Comparison of ENCODE assay signal across 10 cellular contexts in genomic region chr10:77949167-77949566, GRCh38. TPM values are rescaled to one million over a fixed set of nuclear protein-coding genes. Genes with fewer than 3 reads are reported as not detected.
DNase-seq lines count a peak whose midpoint lies in the region; ATAC-seq, FAIRE-seq and TF ChIP-seq lines count a peak whose summit lies in the region.
"Had no signal": no experiment of that assay in that cellular context is flagged by ENCODE, and none has a peak within 500 bp of the region (broad histone marks: within the 10 kb centered on the region; RNA-seq: fewer than 3 reads in every experiment).

No MANE protein-coding gene starts in this region.

- H4K20me1 ChIP-seq in smooth muscle cell (ENCODE audit: low read depth), result no peaks in the 10 kb centered on the region

- H3K4me2 ChIP-seq in smooth muscle cell, result peak overlapping the region; percentile 2

- H3K79me2 ChIP-seq in smooth muscle cell (ENCODE audit: low read depth), result no peaks in the 10 kb centered on the region

- DNase-seq in HCEC 1CT (peak; percentile 54), smooth muscle cell (lab: John Stamatoyannopoulos, UW; ENCODE audit: unreplicated experiment) (no peak), pancreas (no peak), midbrain (lab: John Stamatoyannopoulos, UW) (no peak), COLO668 (lab: John Stamatoyannopoulos, UW; ENCODE audit: unreplicated experiment) (no peak)
- DNase-seq: heart left ventricle had no signal

- H3K4me1 ChIP-seq in gastroesophageal sphincter, result peaks cover 0 to 4% (median 0%) of the 10 kb centered on the region in 3 donors
- no peaks in the 10 kb centered on the region for H3K4me1 ChIP-seq in smooth muscle cell (ENCODE audit: low read depth)
- H3K4me1 ChIP-seq in pancreas, result no peaks in the 10 kb centered on the region
- H3K4me1 ChIP-seq: heart left ventricle had no signal

- no peak for FAIRE-seq in pancreas (lab: Jason Lieb, UNC)

- H3K9ac ChIP-seq in smooth muscle cell (ENCODE audit: low read depth), result no peak overlapping the region

- H3K27ac ChIP-seq in gastroesophageal sphincter, result peak overlapping the region in 1 of 4 donors; percentile 7
- H3K27ac ChIP-seq in smooth muscle cell (ENCODE audit: low read depth), result peak overlapping the region; percentile 64
- no peak overlapping the region for H3K27ac ChIP-seq in pancreas
- H3K27ac ChIP-seq: heart left ventricle had no signal

- H3K4me3 ChIP-seq in gastroesophageal sphincter, result no peak overlapping the region
- H3K4me3 ChIP-seq in smooth muscle cell, result no peak overlapping the region
- H3K4me3 ChIP-seq in pancreas, result no peak overlapping the region
- H3K4me3 ChIP-seq: heart left ventricle had no signal

- no peaks in the 10 kb centered on the region for H3K36me3 ChIP-seq in gastroesophageal sphincter
- H3K36me3 ChIP-seq in smooth muscle cell (ENCODE audit: low read depth), result no peaks in the 10 kb centered on the region
- H3K36me3 ChIP-seq in pancreas, result no peaks in the 10 kb centered on the region
- H3K36me3 ChIP-seq: heart left ventricle had no signal

- ATAC-seq in SK-N-SH treated with all-trans-retinoic acid at 6 μM for 48 hours, result peak; percentile 94
- peak; percentile 55 for ATAC-seq in gastroesophageal sphincter
- no peak for ATAC-seq in pancreas
- ATAC-seq in HG03378 (IDR thresholded peaks at IDR 0.05; ENCODE audit: unreplicated experiment), result no peak
- ATAC-seq: activated naive CD4-positive, alpha-beta T cell treated with anti-CD3 and anti-CD28 coated beads, Interleukin-2, amount 50 U/mL, for 72 hours had no signal

- TF ChIP-seq CTCF in gastroesophageal sphincter (IDR thresholded peaks at IDR 0.05), result no peak
- TF ChIP-seq CTCF in smooth muscle cell (IDR thresholded peaks at IDR 0.05; ENCODE audit: borderline replicate concordance, insufficient read depth, poor library complexity, severe bottlenecking), result no peak
- no peak for TF ChIP-seq CTCF in pancreas (IDR thresholded peaks at IDR 0.05)

- WGBS in gastroesophageal sphincter (ENCODE audit: low coverage in 1 of 2), 2 donors, result 39% methylated on average over 7 of the region's 7 CpGs; no CpG with 5 or more reads in 1 of the 2 donors
- 12% methylated on average over 7 of the region's 7 CpGs for WGBS in smooth muscle cell (ENCODE audit: low lambda C conversion rate)
- 58 to 65% methylated on average over 7 of the region's 7 CpGs for WGBS in pancreas, 2 donors

- intact Hi-C loops in pancreas (cut with DNase I), result no loop called here

- H2AFZ ChIP-seq in smooth muscle cell (ENCODE audit: low read depth), result no peak overlapping the region

- H3F3A ChIP-seq in smooth muscle cell (ENCODE audit: low read depth), result no peaks in the 10 kb centered on the region

- no peak for TF ChIP-seq EP300 in gastroesophageal sphincter (IDR thresholded peaks at IDR 0.05)

- H3K9me3 ChIP-seq in gastroesophageal sphincter (peaks cover 0 to 36% (median 0%) of the 10 kb centered on the region in 3 donors), smooth muscle cell (replicated peaks; ENCODE audit: low read depth) (no peaks in the 10 kb centered on the region), pancreas (no peaks in the 10 kb centered on the region)

- H3K27me3 ChIP-seq in gastroesophageal sphincter (no peaks in the 10 kb centered on the region), smooth muscle cell (ENCODE audit: low read depth) (no peaks in the 10 kb centered on the region), pancreas (no peaks in the 10 kb centered on the region)
- H3K27me3 ChIP-seq: heart left ventricle had no signal

- no peak for TF ChIP-seq POLR2A in gastroesophageal sphincter (IDR thresholded peaks at IDR 0.05)

TF ChIP-seq in SK-N-SH treated with all-trans-retinoic acid at 6 μM for 48 hours, 23 proteins besides CTCF, POLR2A, EP300 and RAD21:
- TF ChIP-seq SNAI2 (CRISPR knock-in tag; IDR thresholded peaks at IDR 0.05) (no peak), PPARA (CRISPR knock-in tag; IDR thresholded peaks at IDR 0.05; ENCODE audit: borderline replicate concordance) (no peak)

RNA-seq across cellular contexts. Expression of gene DLG5, which starts 22.6 kb away (rescaled TPM):
- total RNA-seq in gastroesophageal sphincter (100 to 1,000 TPM in 1 of 4 donors, 10 to 100 TPM in 3; 52.0 to 127 (median 56.3) TPM), smooth muscle cell (20.4 and 21.8 TPM in 2 replicates), pancreas (10 to 100 TPM; 11.3 to 19.4 (median 14.6) TPM)
- polyA plus RNA-seq in smooth muscle cell (11.3 and 14.6 TPM in 2 replicates), pancreas (10 to 100 TPM; 13.0 to 14.0 TPM)

Comparison
In these comparisons a context has a peak if more than half of its experiments do, and no peak if none do; other contexts are left out.
1. ATAC-seq: peak in SK-N-SH treated with all-trans-retinoic acid at 6 μM for 48 hours (single experiment) and gastroesophageal sphincter (single experiment); none in pancreas (0 of 4) and HG03378 (single experiment).